37 cellular contexts compared by ENCODE assay signal in genomic region chr18:62284637-62285036, GRCh38.
"Had no signal": no experiment of that assay in that cellular context is flagged by ENCODE, and none has a peak within 500 bp of the region (broad histone marks: within the 10 kb centered on the region; RNA-seq: fewer than 3 reads in every experiment).

No MANE protein-coding gene starts in this region.

- DNase-seq: activated B cell treated with CpG ODN at 0.5 μM for 24 hours; activated CD4-positive, alpha-beta memory T cell treated with anti-CD3 and anti-CD28 coated beads for 36 hours; activated CD4-positive, alpha-beta T cell treated with anti-CD3 and anti-CD28 coated beads for 4 hours; activated CD4-positive, alpha-beta T cell treated with anti-CD3 and anti-CD28 coated beads, Interleukin-2, amount 10 ng/mL, durations not matched to agents 24 days and 14 days; activated CD4-positive, alpha-beta T cell treated with anti-CD3 and anti-CD28 coated beads, Interleukin-2, amount 50 U/mL, for 1 hour; activated CD4-positive, alpha-beta T cell treated with anti-CD3 and anti-CD28 coated beads, Interleukin-2, amount 50 U/mL, for 4 hours; activated CD4-positive, CD25-positive, alpha-beta regulatory T cell treated with anti-CD3 and anti-CD28 coated beads, Interleukin-2, amount 50 U/mL, for 72 hours; activated CD8-positive, alpha-beta memory T cell treated with anti-CD3 and anti-CD28 coated beads, Interleukin-2, amount 50 U/mL, for 4 hours; activated CD8-positive, alpha-beta T cell treated with anti-CD3 and anti-CD28 coated beads for 36 hours; activated effector memory CD4-positive, alpha-beta T cell treated with anti-CD3 and anti-CD28 coated beads, Interleukin-2, amount 50 U/mL, for 16 hours; activated gamma-delta T cell treated with Interleukin-2 at 50 U/mL for 16 hours; activated naive CD4-positive, alpha-beta T cell; activated naive CD4-positive, alpha-beta T cell treated with anti-CD3 and anti-CD28 coated beads for 36 hours; activated naive CD4-positive, alpha-beta T cell treated with anti-CD3 and anti-CD28 coated beads, Interleukin-2, amount 50 U/mL, for 16 hours; activated naive CD8-positive, alpha-beta T cell treated with anti-CD3 and anti-CD28 coated beads for 36 hours; activated T-cell treated with anti-CD3 and anti-CD28 coated beads for 4 hours; activated T-cell treated with anti-CD3 and anti-CD28 coated beads, Interleukin-2, amount 50 U/mL, for 1 hour; activated T-cell treated with anti-CD3 and anti-CD28 coated beads, Interleukin-2, amount 50 U/mL, for 4 hours; activated T-cell treated with anti-CD3 and anti-CD28 coated beads, Interleukin-2, amount 50 U/mL, for 72 hours; adrenal gland; amniotic stem cell; aorta; body of pancreas; brain microvascular endothelial cell; central memory CD4-positive, alpha-beta T cell; T-helper 1 cell; T-helper 2 cell; T-helper 9 cell had no signal

- H3K27ac Mint-ChIP-seq: activated B cell treated with CpG ODN at 0.5 μM for 24 hours; activated CD4-positive, alpha-beta memory T cell treated with anti-CD3 and anti-CD28 coated beads for 36 hours; activated CD4-positive, alpha-beta T cell treated with anti-CD3 and anti-CD28 coated beads, Interleukin-2, amount 10 ng/mL, durations not matched to agents 24 days and 14 days; activated naive CD4-positive, alpha-beta T cell treated with anti-CD3 and anti-CD28 coated beads for 36 hours; activated naive CD4-positive, alpha-beta T cell treated with anti-CD3 and anti-CD28 coated beads, Interleukin-2, amount 50 U/mL, for 72 hours; activated T-cell treated with anti-CD3 and anti-CD28 coated beads, Interleukin-2, amount 50 U/mL, for 72 hours; activated T-helper 1 cell treated with anti-CD3 and anti-CD28 coated beads, Interleukin-12 subunit alpha, Interleukin-12 subunit beta, Interleukin-2, Interleukin-4 antibody, amounts not matched to agents 30 ng/mL and 10 ng/mL and 1 ng/mL, durations not matched to agents 14 hours and 24 hours and 36 hours; T-helper 1 cell treated with Interleukin-12 subunit alpha and Interleukin-12 subunit beta and Interleukin-4 antibody, amounts not matched to agents 30 μg/mL and 1 μg/mL, for 36 hours; T-helper 2 cell treated with Interferon-gamma antibody and Interleukin-4, amounts not matched to agents 5 μg/mL and 100 μg/mL, for 36 hours had no signal

- ATAC-seq: activated CD8-positive, alpha-beta T cell treated with anti-CD3 and anti-CD28 coated beads for 36 hours; activated naive CD4-positive, alpha-beta T cell treated with anti-CD3 and anti-CD28 coated beads, Interleukin-2, amount 50 U/mL, for 72 hours; activated T-cell treated with anti-CD3 and anti-CD28 coated beads, Interleukin-2, amount 50 U/mL, for 4 hours; activated T-cell treated with anti-CD3 and anti-CD28 coated beads, Interleukin-2, amount 50 U/mL, for 72 hours; activated T-helper 17 cell treated with anti-CD3 and anti-CD28 coated beads, Interleukin-2, amount 50 U/mL, for 72 hours; body of pancreas had no signal

- H3K27ac ChIP-seq: adrenal gland, body of pancreas, brain microvascular endothelial cell, breast epithelium, VCaP had no signal

- H3K9me3 ChIP-seq: adrenal gland, body of pancreas, breast epithelium had no signal

- H3K36me3 ChIP-seq: adrenal gland had no signal

- H3K4me3 ChIP-seq: adrenal gland, body of pancreas, breast epithelium had no signal

- H3K27me3 ChIP-seq: adrenal gland, body of pancreas, brain microvascular endothelial cell, breast epithelium had no signal

- H3K4me3 Mint-ChIP-seq: activated B cell treated with CpG ODN at 0.5 μM for 24 hours; activated CD4-positive, alpha-beta memory T cell treated with anti-CD3 and anti-CD28 coated beads for 36 hours; activated CD4-positive, alpha-beta T cell treated with anti-CD3 and anti-CD28 coated beads, Interleukin-2, amount 10 ng/mL, durations not matched to agents 24 days and 14 days; activated CD8-positive, alpha-beta T cell treated with anti-CD3 and anti-CD28 coated beads for 36 hours; activated naive CD4-positive, alpha-beta T cell treated with anti-CD3 and anti-CD28 coated beads for 36 hours; activated naive CD8-positive, alpha-beta T cell treated with anti-CD3 and anti-CD28 coated beads for 36 hours; activated T-cell treated with anti-CD3 and anti-CD28 coated beads, Interleukin-2, amount 50 U/mL, for 4 hours; activated T-cell treated with anti-CD3 and anti-CD28 coated beads, Interleukin-2, amount 50 U/mL, for 72 hours; activated T-helper 1 cell treated with anti-CD3 and anti-CD28 coated beads, Interleukin-12 subunit alpha, Interleukin-12 subunit beta, Interleukin-2, Interleukin-4 antibody, amounts not matched to agents 30 ng/mL and 10 ng/mL and 1 ng/mL, durations not matched to agents 14 hours and 24 hours and 36 hours; activated T-helper 17 cell treated with anti-CD3 and anti-CD28 coated beads, Interleukin-2, amount 50 U/mL, for 72 hours; T-helper 1 cell treated with Interleukin-12 subunit alpha and Interleukin-12 subunit beta and Interleukin-4 antibody, amounts not matched to agents 30 μg/mL and 1 μg/mL, for 36 hours; T-helper 2 cell treated with Interferon-gamma antibody and Interleukin-4, amounts not matched to agents 5 μg/mL and 100 μg/mL, for 36 hours had no signal

- FAIRE-seq: astrocyte, TTC549 had no signal

- H3K4me1 ChIP-seq: body of pancreas, breast epithelium had no signal

- H3K27me3 Mint-ChIP-seq: activated B cell treated with CpG ODN at 0.5 μM for 24 hours; activated CD4-positive, alpha-beta memory T cell treated with anti-CD3 and anti-CD28 coated beads for 36 hours; activated CD4-positive, alpha-beta T cell treated with anti-CD3 and anti-CD28 coated beads, Interleukin-2, amount 10 ng/mL, durations not matched to agents 24 days and 14 days; activated CD8-positive, alpha-beta T cell treated with anti-CD3 and anti-CD28 coated beads for 36 hours; activated naive CD8-positive, alpha-beta T cell treated with anti-CD3 and anti-CD28 coated beads for 36 hours; activated T-helper 17 cell treated with anti-CD3 and anti-CD28 coated beads, Interleukin-2, amount 50 U/mL, for 72 hours had no signal

- H3K9me3 Mint-ChIP-seq: activated B cell treated with CpG ODN at 0.5 μM for 24 hours; activated CD4-positive, alpha-beta memory T cell treated with anti-CD3 and anti-CD28 coated beads for 36 hours; activated CD8-positive, alpha-beta T cell treated with anti-CD3 and anti-CD28 coated beads for 36 hours; activated naive CD4-positive, alpha-beta T cell treated with anti-CD3 and anti-CD28 coated beads for 36 hours; activated naive CD4-positive, alpha-beta T cell treated with anti-CD3 and anti-CD28 coated beads, Interleukin-2, amount 50 U/mL, for 72 hours; activated naive CD8-positive, alpha-beta T cell treated with anti-CD3 and anti-CD28 coated beads for 36 hours; activated T-cell treated with anti-CD3 and anti-CD28 coated beads, Interleukin-2, amount 50 U/mL, for 4 hours; activated T-cell treated with anti-CD3 and anti-CD28 coated beads, Interleukin-2, amount 50 U/mL, for 72 hours; activated T-helper 1 cell treated with anti-CD3 and anti-CD28 coated beads, Interleukin-12 subunit alpha, Interleukin-12 subunit beta, Interleukin-2, Interleukin-4 antibody, amounts not matched to agents 30 ng/mL and 10 ng/mL and 1 ng/mL, durations not matched to agents 14 hours and 24 hours and 36 hours; activated T-helper 17 cell treated with anti-CD3 and anti-CD28 coated beads, Interleukin-2, amount 50 U/mL, for 72 hours; T-helper 1 cell treated with Interleukin-12 subunit alpha and Interleukin-12 subunit beta and Interleukin-4 antibody, amounts not matched to agents 30 μg/mL and 1 μg/mL, for 36 hours; T-helper 2 cell treated with Interferon-gamma antibody and Interleukin-4, amounts not matched to agents 5 μg/mL and 100 μg/mL, for 36 hours had no signal
